Comparison of ENCODE assay signal across 1 cellular context in genomic region chr3:47385007-47385406, GRCh38.
TF ChIP-seq lines count a peak whose summit lies in the region.

No MANE protein-coding gene starts in this region.

TF ChIP-seq in HepG2, 621 proteins besides CTCF, POLR2A, EP300 and RAD21:
- TF ChIP-seq ATF5 (CRISPR knock-in tag; IDR thresholded peaks at IDR 0.05; ENCODE audit: low read depth) (no peak), TCF7 (IDR thresholded peaks at IDR 0.05; ENCODE audit: low read depth) (peak; percentile 73), MAFK (conservative IDR thresholded peaks at IDR 0.05 in 1 of 2, IDR thresholded peaks at IDR 0.05 in 1 of 2; ENCODE audit: low read length in 2 of 2) (peak; percentile 35 to 63; a peak in 3 of 4 replicates), ZNF441 (CRISPR knock-in tag; IDR thresholded peaks at IDR 0.05; ENCODE audit: borderline replicate concordance) (no peak), FOXA1 (IDR thresholded peaks at IDR 0.05) (no peak), FOXA1 (CRISPR knock-in tag; IDR thresholded peaks at IDR 0.05) (0 out of 2 replicates have a peak, but pooled peaks have one; percentile 22), CREM (IDR thresholded peaks at IDR 0.05) (peak; percentile 24; the same call in 1 of the 2 replicates), CREM (CRISPR knock-in tag; IDR thresholded peaks at IDR 0.05) (no peak), HMG20B (CRISPR knock-in tag; conservative IDR thresholded peaks at IDR 0.05) (no peak), FOSL2 (CRISPR knock-in tag; IDR thresholded peaks at IDR 0.05) (peak; percentile 82), NFE2L2 (IDR thresholded peaks at IDR 0.05; ENCODE audit: low read length) (0 out of 2 replicates have a peak, but pooled peaks have one; percentile 2), TBX2 (CRISPR knock-in tag; IDR thresholded peaks at IDR 0.05; ENCODE audit: borderline replicate concordance) (0 out of 2 replicates have a peak, but pooled peaks have one; percentile 39), SOX6 (IDR thresholded peaks at IDR 0.05) (no peak), SOX6 (CRISPR knock-in tag; IDR thresholded peaks at IDR 0.05) (peak; percentile 28; the same call in 1 of the 2 replicates), TEAD3 (CRISPR knock-in tag; optimal IDR thresholded peaks at IDR 0.05; ENCODE audit: borderline replicate concordance) (peak; percentile 67), ZBED4 (CRISPR knock-in tag; IDR thresholded peaks at IDR 0.05; ENCODE audit: borderline replicate concordance) (0 out of 2 replicates have a peak, but pooled peaks have one; percentile 35), PPARG (CRISPR knock-in tag; conservative IDR thresholded peaks at IDR 0.05) (0 out of 2 replicates have a peak, but pooled peaks have one; percentile 31), BHLHE40 (IDR thresholded peaks at IDR 0.05; ENCODE audit: low read length) (peak; percentile 78), SOX5 (CRISPR knock-in tag; IDR thresholded peaks at IDR 0.05; ENCODE audit: borderline replicate concordance) (peak; percentile 42; the same call in 1 of the 2 replicates), KMT2A (CRISPR knock-in tag; IDR thresholded peaks at IDR 0.05) (no peak), SOX13 (IDR thresholded peaks at IDR 0.05) (no peak), SOX13 (CRISPR knock-in tag; conservative IDR thresholded peaks at IDR 0.05 in 1 of 2, IDR thresholded peaks at IDR 0.05 in 1 of 2) (peak in 1 of 2 experiments; percentile 58; a peak in 2 of 4 replicates), MAFF (IDR thresholded peaks at IDR 0.05; ENCODE audit: low read depth, low read length) (peak; percentile 58), SAP130 (CRISPR knock-in tag; IDR thresholded peaks at IDR 0.05; ENCODE audit: low read depth) (peak; percentile 71), ZNF282 (IDR thresholded peaks at IDR 0.05; ENCODE audit: partially characterized antibody) (no peak), NR2F1 (CRISPR knock-in tag; IDR thresholded peaks at IDR 0.05) (peak in 1 of 2 experiments; percentile 48; a peak in 1 of 4 replicates), TFAP4 (IDR thresholded peaks at IDR 0.05; ENCODE audit: borderline replicate concordance, low read depth) (peak; percentile 68; the same call in 1 of the 2 replicates), HNF4G (IDR thresholded peaks at IDR 0.05; ENCODE audit: borderline replicate concordance, low read depth, low read length) (peak; percentile 23; the same call in 1 of the 2 replicates), HNF4G (CRISPR knock-in tag; IDR thresholded peaks at IDR 0.05; ENCODE audit: borderline replicate concordance, low read depth) (no peak), CREB1 (IDR thresholded peaks at IDR 0.05) (no peak), CREB1 (CRISPR knock-in tag; IDR thresholded peaks at IDR 0.05) (0 out of 2 replicates have a peak, but pooled peaks have one; percentile 25), NR2F6 (IDR thresholded peaks at IDR 0.05) (peak; percentile 69), NR2F6 (CRISPR knock-in tag; IDR thresholded peaks at IDR 0.05) (peak; percentile 48; the same call in 1 of the 2 replicates)
- TF ChIP-seq, protein P1, sequence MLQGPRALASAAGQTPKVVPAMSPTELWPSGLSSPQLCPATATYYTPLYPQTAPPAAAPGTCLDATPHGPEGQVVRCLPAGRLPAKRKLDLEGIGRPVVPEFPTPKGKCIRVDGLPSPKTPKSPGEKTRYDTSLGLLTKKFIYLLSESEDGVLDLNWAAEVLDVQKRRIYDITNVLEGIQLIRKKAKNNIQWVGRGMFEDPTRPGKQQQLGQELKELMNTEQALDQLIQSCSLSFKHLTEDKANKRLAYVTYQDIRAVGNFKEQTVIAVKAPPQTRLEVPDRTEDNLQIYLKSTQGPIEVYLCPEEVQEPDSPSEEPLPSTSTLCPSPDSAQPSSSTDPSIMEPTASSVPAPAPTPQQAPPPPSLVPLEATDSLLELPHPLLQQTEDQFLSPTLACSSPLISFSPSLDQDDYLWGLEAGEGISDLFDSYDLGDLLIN (CRISPR knock-in tag; IDR thresholded peaks at IDR 0.05; ENCODE audit: borderline replicate concordance), result no peak
